ENCODE assay signal across 12 cellular contexts in the genomic region with DNA sequence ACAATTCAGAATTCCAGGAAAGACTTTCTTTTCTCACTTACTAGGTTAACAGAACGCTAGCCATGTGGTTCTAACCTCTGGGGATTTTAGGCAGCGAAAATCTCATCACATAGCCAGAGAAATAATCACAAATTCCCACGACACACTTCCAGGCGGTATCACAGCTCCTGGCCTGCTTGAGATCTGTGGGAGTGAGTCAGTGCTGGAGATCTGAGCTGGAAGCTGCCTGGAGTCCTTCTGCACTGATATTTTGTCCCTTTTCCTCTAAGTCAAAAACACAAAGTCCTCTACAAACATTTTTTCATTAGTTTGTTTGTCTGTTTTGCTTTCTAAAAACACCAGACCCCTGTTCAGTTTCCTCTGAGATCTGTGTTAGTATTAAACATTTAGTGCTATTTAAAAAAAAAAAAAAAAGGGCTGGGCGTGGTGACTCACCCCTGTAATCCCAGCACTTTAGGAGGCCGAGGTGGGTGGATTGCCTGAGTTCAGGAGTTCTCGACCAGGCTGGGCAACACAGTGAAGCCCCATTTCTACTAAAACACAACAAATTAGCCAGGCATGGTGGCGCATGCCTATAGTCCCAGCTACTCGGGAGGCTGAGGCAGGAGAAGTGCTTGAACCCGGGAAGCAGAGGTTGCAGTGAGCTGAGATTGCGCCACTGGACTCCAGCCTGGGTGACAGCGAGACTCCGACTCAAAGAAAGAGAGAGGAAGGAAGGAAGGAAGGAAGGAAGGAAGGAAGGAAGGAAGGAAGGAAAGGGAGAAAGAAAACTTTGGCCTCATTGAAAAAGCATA. TPM values are rescaled to one million over a fixed set of nuclear protein-coding genes. Genes with fewer than 3 reads are reported as not detected.
DNase-seq lines count a peak whose midpoint lies in the region; ATAC-seq, FAIRE-seq and TF ChIP-seq lines count a peak whose summit lies in the region.
"Had no signal": no experiment of that assay in that cellular context is flagged by ENCODE, and none has a peak within 500 bp of the region (broad histone marks: within the 10 kb centered on the region; RNA-seq: fewer than 3 reads in every experiment).

No MANE protein-coding gene starts in this region.

- DNase-seq in HCEC 1CT = peak; percentile 70
- no peak for DNase-seq in breast epithelium (ENCODE audit: low spot score in 2 of 2)
- DNase-seq in immature natural killer cell = no peak
- DNase-seq in stromal cell of bone marrow (ENCODE audit: low read depth) = peak; percentile 72
- DNase-seq in HTR-8/SVneo (ENCODE audit: insufficient read length, low spot score) = no peak
- no peak for DNase-seq in stimulated activated naive CD4-positive, alpha-beta T cell treated with Interleukin-2 at 50 U/mL for 16 hours (lab: John Stamatoyannopoulos, UW)
- no peak for DNase-seq in NOMO-1 treated with DMSO at 0.1 percent for 48 hours (lab: John Stamatoyannopoulos, UW; ENCODE audit: unreplicated experiment)
- DNase-seq: activated naive CD8-positive, alpha-beta T cell treated with anti-CD3 and anti-CD28 coated beads, Interleukin-2, amount 10 ng/mL, durations not matched to agents 7 days and 5 days; NCI-H2227 treated with DMSO at 0.1 percent for 48 hours had no signal

- H3K27ac Mint-ChIP-seq in immature natural killer cell = peak overlapping the region in 5 of 6 donors; percentile 1 to 68 (median 40)

- no peak overlapping the region for H3K4me3 ChIP-seq in breast epithelium

- peak overlapping the region; percentile 92 to 94 for H3K27ac ChIP-seq in breast epithelium

- no peak for ATAC-seq in GM18511 (IDR thresholded peaks at IDR 0.05; ENCODE audit: unreplicated experiment)

- TF ChIP-seq POLR2A in breast epithelium (IDR thresholded peaks at IDR 0.05) = no peak

- H3K4me1 ChIP-seq in breast epithelium = no peaks in the 10 kb centered on the region

- no peak for TF ChIP-seq CTCF in breast epithelium (IDR thresholded peaks at IDR 0.05)

- no peaks in the 10 kb centered on the region for H3K9me3 Mint-ChIP-seq in immature natural killer cell
- H3K9me3 Mint-ChIP-seq: activated naive CD8-positive, alpha-beta T cell treated with anti-CD3 and anti-CD28 coated beads, Interleukin-2, amount 10 ng/mL, durations not matched to agents 7 days and 5 days had no signal

- H3K36me3 ChIP-seq in breast epithelium = no peaks in the 10 kb centered on the region

- intact Hi-C loops in breast epithelium (cut with DNase I; ENCODE audit: low total_unique reads) = no loop called here

- H3K4me3 Mint-ChIP-seq in immature natural killer cell = peak overlapping the region in 1 of 5 donors; percentile 70
- H3K4me3 Mint-ChIP-seq: activated naive CD8-positive, alpha-beta T cell treated with anti-CD3 and anti-CD28 coated beads, Interleukin-2, amount 10 ng/mL, durations not matched to agents 7 days and 5 days had no signal

- H3K9me3 ChIP-seq in breast epithelium = no peaks in the 10 kb centered on the region

- H3K4me1 Mint-ChIP-seq in immature natural killer cell = peaks cover 26 to 30% of the 10 kb centered on the region in 2 donors

- no peaks in the 10 kb centered on the region for H3K36me3 Mint-ChIP-seq in immature natural killer cell
- H3K36me3 Mint-ChIP-seq: activated naive CD8-positive, alpha-beta T cell treated with anti-CD3 and anti-CD28 coated beads, Interleukin-2, amount 10 ng/mL, durations not matched to agents 7 days and 5 days had no signal

- H3K27me3 Mint-ChIP-seq in immature natural killer cell (ENCODE audit: low read depth in 3 of 3) = peaks cover 0 to 7% (median 6%) of the 10 kb centered on the region in 3 donors

- H3K27me3 ChIP-seq in breast epithelium = no peaks in the 10 kb centered on the region

- FAIRE-seq in HTR-8/SVneo (lab: Jason Lieb, UNC) = no peak
- FAIRE-seq: TTC549 had no signal

RNA-seq across cellular contexts. Expression of a gene that starts 12.2 kb away (rescaled TPM):
- 1 to 10 TPM in 1 of 3 donors, under 1 TPM in 1, not detected in 1; 0.98 to 1.3 TPM for total RNA-seq in breast epithelium
- polyA plus RNA-seq in immature natural killer cell = not detected
- total RNA-seq: activated naive CD8-positive, alpha-beta T cell treated with anti-CD3 and anti-CD28 coated beads, Interleukin-2, amount 10 ng/mL, durations not matched to agents 7 days and 5 days; ureter had no signal

RNA-seq across cellular contexts. Expression of a gene that starts 55.6 kb away (rescaled TPM):
- total RNA-seq in breast epithelium = 100 to 1,000 TPM; 185 to 269 (median 262) TPM
- polyA plus RNA-seq in immature natural killer cell = 100 to 1,000 TPM; 629 to 859 (median 662) TPM

Comparison
In these comparisons a context has a peak if more than half of its experiments do, and no peak if none do; other contexts are left out.
1. DNase-seq: peak in HCEC 1CT (single experiment) and stromal cell of bone marrow (single experiment); none in breast epithelium (0 of 2), immature natural killer cell (0 of 3), HTR-8/SVneo (single experiment), stimulated activated naive CD4-positive, alpha-beta T cell treated with Interleukin-2 at 50 U/mL for 16 hours (single experiment) and NOMO-1 treated with DMSO at 0.1 percent for 48 hours (single experiment).